Comparison of ENCODE assay signal across 9 cellular contexts in genomic region chr1:227967815-227968214, GRCh38. TPM values are rescaled to one million over a fixed set of nuclear protein-coding genes. Genes with fewer than 3 reads are reported as not detected.
DNase-seq lines count a peak whose midpoint lies in the region; FAIRE-seq and TF ChIP-seq lines count a peak whose summit lies in the region.
"Not testable (repeated sequence)": the region's sequence is repeated elsewhere in the genome, so short reads cannot be mapped to it uniquely, and the experiment has no call there.
"Had no signal": no experiment of that assay in that cellular context is flagged by ENCODE, and none has a peak within 500 bp of the region (broad histone marks: within the 10 kb centered on the region; RNA-seq: fewer than 3 reads in every experiment).

No MANE protein-coding gene starts in this region.

- not testable (repeated sequence) for H3K4me2 ChIP-seq in H9 (ENCODE audit: insufficient read depth, insufficient read length, low read length)

- H4K20me1 ChIP-seq in H9 (ENCODE audit: control insufficient read depth, insufficient read depth, insufficient read length), result not testable (repeated sequence)

- not testable (repeated sequence) for H3K18ac ChIP-seq in H9 (ENCODE audit: insufficient read length, low read depth, low read length)

- not testable (repeated sequence) for H3K14ac ChIP-seq in H9 (ENCODE audit: insufficient read depth, low read length)

- not testable (repeated sequence) for H3K27me3 ChIP-seq in AG04450 (ENCODE audit: control insufficient read depth, insufficient read depth, low read length); H9 (ENCODE audit: insufficient read depth, low read length); MG63; endodermal cell (ENCODE audit: control insufficient read depth, insufficient read depth, low read length, poor library complexity, severe bottlenecking)

- not testable (repeated sequence) for H4K91ac ChIP-seq in H9 (ENCODE audit: insufficient read length, low read depth, low read length)

- in situ Hi-C loops in SK-MEL-5 (cut with HindIII; ENCODE audit: low pct_unique_long_range_greater_than_20kb, low sequenced_read_pairs), result not testable (repeated sequence)

- not testable (repeated sequence) for H3K9me3 Mint-ChIP-seq in H9, endodermal cell

- H3K4me3 Mint-ChIP-seq in H9, endodermal cell: not testable (repeated sequence)

- not testable (repeated sequence) for H3K23ac ChIP-seq in H9 (ENCODE audit: insufficient read length, low read depth, low read length)

- H4K8ac ChIP-seq in H9 (replicated peaks; ENCODE audit: insufficient read length, low read depth, low read length), result not testable (repeated sequence)

- POLR2A ChIA-PET in AG04450 (lab: Yijun Ruan, JAX); GM10248 (lab: Yijun Ruan, JAX): not testable (repeated sequence)

- H3K36me3 Mint-ChIP-seq in H9 (ENCODE audit: insufficient read depth in 1 of 3, low read depth in 3 of 3); endodermal cell (ENCODE audit: low read depth): not testable (repeated sequence)

- H4K5ac ChIP-seq in H9 (ENCODE audit: insufficient read length, low read depth, low read length), result not testable (repeated sequence)

- H2AK5ac ChIP-seq in H9 (ENCODE audit: insufficient read length, low read length), result not testable (repeated sequence)

- FAIRE-seq in kidney (lab: Jason Lieb, UNC), result not testable (repeated sequence)

- intact Hi-C loops in kidney (cut with DNase I), result not testable (repeated sequence)

- not testable (repeated sequence) for H3K79me2 ChIP-seq in H9 (ENCODE audit: insufficient read depth, low read length)

- H3K9me3 ChIP-seq in AG04450 (ENCODE audit: control insufficient read depth, insufficient read depth, low read length); H9 (ENCODE audit: control insufficient read depth, low read depth, low read length); MG63; endodermal cell (ENCODE audit: control insufficient read depth, low read length); kidney (ENCODE audit: control insufficient read depth in 1 of 2, low read length in 2 of 2): not testable (repeated sequence)

- H2AFZ ChIP-seq in H9 (ENCODE audit: low read length), result not testable (repeated sequence)

- not testable (repeated sequence) for H3T11ph ChIP-seq in H9 (ENCODE audit: low read length)

- not testable (repeated sequence) for H2BK5ac ChIP-seq in H9 (ENCODE audit: insufficient read length, low read length)

- not testable (repeated sequence) for H3K4me3 ChIP-seq in AG04450 (ENCODE audit: low read depth, low read length); MG63; endodermal cell (ENCODE audit: low read length); kidney (ENCODE audit: low read length in 2 of 2)

- H3K27ac Mint-ChIP-seq in H9, result not testable (repeated sequence)
- H3K27ac Mint-ChIP-seq in endodermal cell, result peak overlapping the region; percentile 21

- not testable (repeated sequence) for H2BK15ac ChIP-seq in H9 (ENCODE audit: low read depth, low read length)

- H3K4me1 Mint-ChIP-seq in H9, endodermal cell: not testable (repeated sequence)

- not testable (repeated sequence) for DNase-seq in AG04450 (ENCODE audit: low read depth, low spot score); GM10248 (ENCODE audit: extremely low spot score); H9; endodermal cell
- DNase-seq in MG63 (peak; percentile 50), SK-MEL-5 (ENCODE audit: low read depth, low spot score) (peak; percentile 17), kidney (peak; percentile 20)

- not testable (repeated sequence) for H3K4me1 ChIP-seq in H9 (ENCODE audit: insufficient read depth, low read length); endodermal cell (ENCODE audit: control insufficient read depth, insufficient read depth, low read length); kidney (ENCODE audit: control insufficient read depth in 1 of 2, insufficient read depth in 1 of 2, low read depth in 1 of 2, low read length in 2 of 2)

- not testable (repeated sequence) for H3K4ac ChIP-seq in H9 (ENCODE audit: low read depth, low read length)

- CTCF ChIA-PET in AG04450 (lab: Charles Lee); GM10248 (lab: Yijun Ruan, JAX): not testable (repeated sequence)

- TF ChIP-seq CTCF in AG04450 (IDR thresholded peaks at IDR 0.05; ENCODE audit: low read depth, low read length), result 0 out of 2 replicates have a peak, but pooled peaks have one; percentile 2
- TF ChIP-seq CTCF in GM10248 (IDR thresholded peaks at IDR 0.05; ENCODE audit: control extremely low read depth, extremely low read depth, low read depth, missing control alignments), result peak; percentile 26
- TF ChIP-seq CTCF in H9 (conservative IDR thresholded peaks at IDR 0.05), result peak; percentile 43; the same call in 2 of the 3 replicates
- TF ChIP-seq CTCF in endodermal cell (conservative IDR thresholded peaks at IDR 0.05), result peak; percentile 60
- not testable (repeated sequence) for TF ChIP-seq CTCF in kidney (IDR thresholded peaks at IDR 0.05; ENCODE audit: borderline replicate concordance, extremely low read depth, insufficient read depth)

- not testable (repeated sequence) for H3K27me3 Mint-ChIP-seq in H9 (ENCODE audit: low read depth); endodermal cell (ENCODE audit: insufficient read depth)

- H2BK120ac ChIP-seq in H9 (ENCODE audit: low read depth, low read length, poor library complexity, severe bottlenecking), result not testable (repeated sequence)

- not testable (repeated sequence) for H3K27ac ChIP-seq in AG04450 (ENCODE audit: low read depth, low read length); H9 (ENCODE audit: insufficient read length, low read depth, low read length); endodermal cell (ENCODE audit: low read depth, low read length); kidney (ENCODE audit: low read depth in 2 of 2, low read length in 2 of 2)

- not testable (repeated sequence) for H3K36me3 ChIP-seq in MG63; endodermal cell (ENCODE audit: control insufficient read depth, insufficient read depth, low read length); kidney (ENCODE audit: control insufficient read depth in 1 of 2, insufficient read depth in 2 of 2, low read length in 2 of 2)

- H2BK20ac ChIP-seq in H9 (ENCODE audit: low read depth, low read length, poor library complexity, severe bottlenecking), result not testable (repeated sequence)

- not testable (repeated sequence) for H3K9ac ChIP-seq in H9 (ENCODE audit: extremely low read depth, insufficient read length, low read length); endodermal cell (ENCODE audit: extremely low read depth, low read length, poor library complexity, severe bottlenecking); kidney (ENCODE audit: low read length in 2 of 2)

- not testable (repeated sequence) for H3K23me2 ChIP-seq in H9 (ENCODE audit: insufficient read length, low read depth, low read length, poor library complexity, severe bottlenecking)

- H2BK12ac ChIP-seq in H9 (ENCODE audit: insufficient read length, low read depth, low read length), result not testable (repeated sequence)

- no CpG with 5 or more reads among the region's 5 CpGs for WGBS in H9 (ENCODE audit: extremely low coverage, insufficient read length, low lambda C conversion rate)
- 95% methylated on average over 5 of the region's 5 CpGs; no CpG with 5 or more reads in 1 of the 2 experiments for WGBS in endodermal cell (ENCODE audit: insufficient coverage in 1 of 2, insufficient read length in 1 of 2), 2 experiments

- H3K79me1 ChIP-seq in H9 (ENCODE audit: insufficient read depth, low read depth, low read length, poor library complexity, severe bottlenecking), result not testable (repeated sequence)

- not testable (repeated sequence) for H3K56ac ChIP-seq in H9 (ENCODE audit: insufficient read length, low read depth, low read length)

RNA-seq across cellular contexts. Expression of gene WNT9A, which starts 20.1 kb away (rescaled TPM):
- polyA plus RNA-seq in AG04450 (2011; rRNA removed) (0.74 and 0.91 TPM in 2 replicates), kidney (ENCODE audit: insufficient read depth, low read depth, low replicate concordance) (0.58 TPM)
- polyA minus RNA-seq in AG04450 (2011; rRNA and poly(A)+ RNA removed), result 0.64 and 1.0 TPM in 2 replicates
- total RNA-seq in H9 (2021) (0.66 and 0.77 TPM in 2 replicates), endodermal cell (1 to 10 TPM; 1.2 to 1.7 TPM), kidney (3.1 TPM)
- 10.8 and 11.3 TPM in 2 replicates for total RNA-seq in MG63 (2014; rRNA removed; shearing (Covaris generic); ENCODE audit: low replicate concordance)
- total RNA-seq in SK-MEL-5 (2014; rRNA removed; shearing (Covaris generic)), result not detected in 2 replicates
- 0.37 TPM in 1 of 2 replicates, not detected in the other for polyA plus RNA-seq in SK-MEL-5 (2015; cell fraction: cytosol; rRNA removed)
- polyA plus RNA-seq in SK-MEL-5 (2015; cell fraction: nucleus; rRNA removed), result 0.07 TPM in 1 of 2 replicates, not detected in the other
- 4.7 TPM for polyA plus RNA-seq in endodermal cell (2013, experiment 1 of 2)
- 5.5 TPM for polyA plus RNA-seq in endodermal cell (2013, experiment 2 of 2)

RNA-seq across cellular contexts. Expression of gene WNT3A, which starts 39.0 kb away (rescaled TPM):
- polyA plus RNA-seq in AG04450 (2011; rRNA removed) (not detected in 2 replicates), kidney (ENCODE audit: insufficient read depth, low read depth, low replicate concordance) (not detected)
- polyA minus RNA-seq in AG04450 (2011; rRNA and poly(A)+ RNA removed), result not detected in 2 replicates
- total RNA-seq in H9 (2021) (0.17 and 0.20 TPM in 2 replicates), endodermal cell (under 1 TPM; 0.11 to 0.46 TPM), kidney (not detected)
- 0.52 TPM in 1 of 2 replicates, not detected in the other for total RNA-seq in MG63 (2014; rRNA removed; shearing (Covaris generic); ENCODE audit: low replicate concordance)
- not detected in 2 replicates for total RNA-seq in SK-MEL-5 (2014; rRNA removed; shearing (Covaris generic))
- not detected in 2 replicates for polyA plus RNA-seq in SK-MEL-5 (2015; cell fraction: cytosol; rRNA removed)
- not detected in 2 replicates for polyA plus RNA-seq in SK-MEL-5 (2015; cell fraction: nucleus; rRNA removed)
- 40.2 TPM for polyA plus RNA-seq in endodermal cell (2013, experiment 1 of 2)
- 36.6 TPM for polyA plus RNA-seq in endodermal cell (2013, experiment 2 of 2)
- total RNA-seq: G401, HT1080 had no signal
